38 cellular contexts compared by ENCODE assay signal in genomic region chr15:65929573-65929972, GRCh38.
"Had no signal": no experiment of that assay in that cellular context is flagged by ENCODE, and none has a peak within 500 bp of the region (broad histone marks: within the 10 kb centered on the region; RNA-seq: fewer than 3 reads in every experiment).

No MANE protein-coding gene starts in this region.

- H3K4me1 ChIP-seq: ascending aorta had no signal

- H3K9me3 ChIP-seq: ascending aorta had no signal

- H3K27ac Mint-ChIP-seq: activated CD4-positive, alpha-beta memory T cell treated with anti-CD3 and anti-CD28 coated beads, Interleukin-2, amount 10 ng/mL, durations not matched to agents 7 days and 5 days; activated CD4-positive, alpha-beta T cell treated with anti-CD3 and anti-CD28 coated beads for 36 hours; activated CD4-positive, alpha-beta T cell treated with anti-CD3 and anti-CD28 coated beads, Interleukin-2, amount 10 ng/mL, durations not matched to agents 7 days and 5 days; activated CD8-positive, alpha-beta memory T cell treated with anti-CD3 and anti-CD28 coated beads, Interleukin-2, amount 10 ng/mL, durations not matched to agents 7 days and 5 days; activated CD8-positive, alpha-beta T cell treated with anti-CD3 and anti-CD28 coated beads, Interleukin-2, amount 10 ng/mL, durations not matched to agents 7 days and 5 days; activated naive CD4-positive, alpha-beta T cell treated with anti-CD3 and anti-CD28 coated beads, Interleukin-2, amount 10 ng/mL, durations not matched to agents 7 days and 5 days; activated naive CD4-positive, alpha-beta T cell treated with anti-CD3 and anti-CD28 coated beads, Interleukin-2, amount 50 U/mL, for 24 hours; activated naive CD8-positive, alpha-beta T cell; activated naive CD8-positive, alpha-beta T cell treated with anti-CD3 and anti-CD28 coated beads, Interleukin-2, amount 10 ng/mL, durations not matched to agents 7 days and 5 days; activated naive CD8-positive, alpha-beta T cell treated with anti-CD3 and anti-CD28 coated beads, Interleukin-2, amount 50 U/mL, for 24 hours; activated T-cell treated with anti-CD3 and anti-CD28 coated beads, Interleukin-2, amount 50 U/mL, for 24 hours; activated T-helper 2 cell treated with anti-CD3 and anti-CD28 coated beads, Interferon-gamma antibody, Interleukin-2, Interleukin-4, amounts not matched to agents 10 μg/mL and 5 μg/mL and 100 μg/mL, durations not matched to agents 14 hours and 24 hours and 36 hours; brain; T-helper 1 cell treated with Interleukin-12 subunit alpha and Interleukin-12 subunit beta and Interleukin-4 antibody, amounts not matched to agents 30 μg/mL and 1 μg/mL, for 36 hours; T-helper 2 cell treated with Interferon-gamma antibody and Interleukin-4, amounts not matched to agents 5 μg/mL and 100 μg/mL, for 36 hours; WTC11 had no signal

- H3K27me3 Mint-ChIP-seq: activated CD4-positive, alpha-beta memory T cell treated with anti-CD3 and anti-CD28 coated beads, Interleukin-2, amount 10 ng/mL, durations not matched to agents 7 days and 5 days; activated CD4-positive, alpha-beta T cell treated with anti-CD3 and anti-CD28 coated beads for 36 hours; activated CD4-positive, alpha-beta T cell treated with anti-CD3 and anti-CD28 coated beads, Interleukin-2, amount 10 ng/mL, durations not matched to agents 7 days and 5 days; activated CD8-positive, alpha-beta memory T cell treated with anti-CD3 and anti-CD28 coated beads, Interleukin-2, amount 10 ng/mL, durations not matched to agents 7 days and 5 days; activated naive CD4-positive, alpha-beta T cell treated with anti-CD3 and anti-CD28 coated beads, Interleukin-2, amount 10 ng/mL, durations not matched to agents 7 days and 5 days; activated naive CD4-positive, alpha-beta T cell treated with anti-CD3 and anti-CD28 coated beads, Interleukin-2, amount 50 U/mL, for 24 hours; activated naive CD8-positive, alpha-beta T cell; activated naive CD8-positive, alpha-beta T cell treated with anti-CD3 and anti-CD28 coated beads, Interleukin-2, amount 50 U/mL, for 24 hours; activated T-cell treated with anti-CD3 and anti-CD28 coated beads, Interleukin-2, amount 50 U/mL, for 24 hours; central memory CD8-positive, alpha-beta T cell had no signal

- ATAC-seq: activated CD4-positive, alpha-beta T cell treated with anti-CD3 and anti-CD28 coated beads for 36 hours; activated CD4-positive, CD25-positive, alpha-beta regulatory T cell treated with anti-CD3 and anti-CD28 coated beads, Interleukin-2, amount 50 U/mL, for 24 hours; activated CD8-positive, alpha-beta memory T cell treated with anti-CD3 and anti-CD28 coated beads, Interleukin-2, amount 10 ng/mL, durations not matched to agents 7 days and 5 days; activated CD8-positive, alpha-beta T cell treated with anti-CD3 and anti-CD28 coated beads, Interleukin-2, amount 10 ng/mL, durations not matched to agents 7 days and 5 days; activated naive CD8-positive, alpha-beta T cell treated with anti-CD3 and anti-CD28 coated beads, Interleukin-2, amount 50 U/mL, for 24 hours; WTC11 had no signal

- DNase-seq: activated CD4-positive, alpha-beta memory T cell treated with anti-CD3 and anti-CD28 coated beads, Interleukin-2, amount 10 ng/mL, durations not matched to agents 7 days and 5 days; activated CD4-positive, alpha-beta T cell treated with anti-CD3 and anti-CD28 coated beads for 1 hour; activated CD4-positive, alpha-beta T cell treated with anti-CD3 and anti-CD28 coated beads for 36 hours; activated CD4-positive, alpha-beta T cell treated with anti-CD3 and anti-CD28 coated beads for 48 hours; activated CD4-positive, alpha-beta T cell treated with anti-CD3 and anti-CD28 coated beads, Interleukin-2, amount 10 ng/mL, durations not matched to agents 7 days and 5 days; activated CD4-positive, alpha-beta T cell treated with anti-CD3 and anti-CD28 coated beads, Interleukin-2, amount 50 U/mL, for 48 hours; activated CD4-positive, CD25-positive, alpha-beta regulatory T cell; activated CD8-positive, alpha-beta memory T cell treated with anti-CD3 and anti-CD28 coated beads for 24 hours; activated CD8-positive, alpha-beta memory T cell treated with anti-CD3 and anti-CD28 coated beads, Interleukin-2, amount 10 ng/mL, durations not matched to agents 7 days and 5 days; activated CD8-positive, alpha-beta memory T cell treated with anti-CD3 and anti-CD28 coated beads, Interleukin-2, amount 50 U/mL, for 48 hours; activated CD8-positive, alpha-beta T cell treated with anti-CD3 and anti-CD28 coated beads, Interleukin-2, amount 10 ng/mL, durations not matched to agents 7 days and 5 days; activated effector memory CD4-positive, alpha-beta T cell treated with Interleukin-2 at 50 U/mL for 16 hours; activated gamma-delta T cell; activated naive CD4-positive, alpha-beta T cell treated with anti-CD3 and anti-CD28 coated beads, Interleukin-2, amount 10 ng/mL, durations not matched to agents 7 days and 5 days; activated naive CD4-positive, alpha-beta T cell treated with Interleukin-2 at 50 U/mL for 16 hours; activated naive CD8-positive, alpha-beta T cell treated with anti-CD3 and anti-CD28 coated beads, Interleukin-2, amount 10 ng/mL, durations not matched to agents 7 days and 5 days; activated naive CD8-positive, alpha-beta T cell treated with anti-CD3 and anti-CD28 coated beads, Interleukin-2, amount 50 U/mL, for 24 hours; activated T-cell treated with anti-CD3 and anti-CD28 coated beads, Interleukin-2, amount 50 U/mL, for 24 hours; activated T-cell treated with anti-CD3 and anti-CD28 coated beads, Interleukin-2, amount 50 U/mL, for 48 hours; amygdala; anterior cingulate cortex; caudate nucleus; cerebellar nuclear complex; T-helper 1 cell; T-helper 2 cell; T-helper 9 cell; WERI-Rb-1 had no signal

- H3K4me3 ChIP-seq: ascending aorta, cardiac muscle cell had no signal

- H3K36me3 ChIP-seq: ascending aorta, cardiac muscle cell, WERI-Rb-1 had no signal

- H3K4me3 Mint-ChIP-seq: activated CD4-positive, alpha-beta memory T cell treated with anti-CD3 and anti-CD28 coated beads, Interleukin-2, amount 10 ng/mL, durations not matched to agents 7 days and 5 days; activated CD4-positive, alpha-beta T cell treated with anti-CD3 and anti-CD28 coated beads for 36 hours; activated CD4-positive, alpha-beta T cell treated with anti-CD3 and anti-CD28 coated beads, Interleukin-2, amount 10 ng/mL, durations not matched to agents 7 days and 5 days; activated CD8-positive, alpha-beta memory T cell treated with anti-CD3 and anti-CD28 coated beads, Interleukin-2, amount 10 ng/mL, durations not matched to agents 7 days and 5 days; activated CD8-positive, alpha-beta T cell treated with anti-CD3 and anti-CD28 coated beads, Interleukin-2, amount 10 ng/mL, durations not matched to agents 7 days and 5 days; activated naive CD4-positive, alpha-beta T cell treated with anti-CD3 and anti-CD28 coated beads, Interleukin-2, amount 10 ng/mL, durations not matched to agents 7 days and 5 days; activated naive CD4-positive, alpha-beta T cell treated with anti-CD3 and anti-CD28 coated beads, Interleukin-2, amount 50 U/mL, for 24 hours; activated naive CD8-positive, alpha-beta T cell; activated naive CD8-positive, alpha-beta T cell treated with anti-CD3 and anti-CD28 coated beads, Interleukin-2, amount 10 ng/mL, durations not matched to agents 7 days and 5 days; activated naive CD8-positive, alpha-beta T cell treated with anti-CD3 and anti-CD28 coated beads, Interleukin-2, amount 50 U/mL, for 24 hours; activated T-cell treated with anti-CD3 and anti-CD28 coated beads, Interleukin-2, amount 50 U/mL, for 24 hours; brain; central memory CD8-positive, alpha-beta T cell; T-helper 1 cell treated with Interleukin-12 subunit alpha and Interleukin-12 subunit beta and Interleukin-4 antibody, amounts not matched to agents 30 μg/mL and 1 μg/mL, for 36 hours; T-helper 2 cell treated with Interferon-gamma antibody and Interleukin-4, amounts not matched to agents 5 μg/mL and 100 μg/mL, for 36 hours; WTC11 had no signal

- H3K4me1 Mint-ChIP-seq: activated CD4-positive, alpha-beta T cell treated with anti-CD3 and anti-CD28 coated beads for 36 hours; activated CD4-positive, alpha-beta T cell treated with anti-CD3 and anti-CD28 coated beads, Interleukin-2, amount 10 ng/mL, durations not matched to agents 7 days and 5 days; activated CD8-positive, alpha-beta memory T cell treated with anti-CD3 and anti-CD28 coated beads, Interleukin-2, amount 10 ng/mL, durations not matched to agents 7 days and 5 days; activated naive CD4-positive, alpha-beta T cell treated with anti-CD3 and anti-CD28 coated beads, Interleukin-2, amount 10 ng/mL, durations not matched to agents 7 days and 5 days; activated naive CD4-positive, alpha-beta T cell treated with anti-CD3 and anti-CD28 coated beads, Interleukin-2, amount 50 U/mL, for 24 hours; activated naive CD8-positive, alpha-beta T cell treated with anti-CD3 and anti-CD28 coated beads, Interleukin-2, amount 10 ng/mL, durations not matched to agents 7 days and 5 days; activated naive CD8-positive, alpha-beta T cell treated with anti-CD3 and anti-CD28 coated beads, Interleukin-2, amount 50 U/mL, for 24 hours; brain; central memory CD8-positive, alpha-beta T cell had no signal

- H3K27ac ChIP-seq: ascending aorta, cardiac muscle cell, WERI-Rb-1 had no signal

- H3K27me3 ChIP-seq: ascending aorta, cardiac muscle cell had no signal

- H3K36me3 Mint-ChIP-seq: activated CD8-positive, alpha-beta memory T cell treated with anti-CD3 and anti-CD28 coated beads, Interleukin-2, amount 10 ng/mL, durations not matched to agents 7 days and 5 days; activated naive CD4-positive, alpha-beta T cell treated with anti-CD3 and anti-CD28 coated beads, Interleukin-2, amount 10 ng/mL, durations not matched to agents 7 days and 5 days; activated naive CD4-positive, alpha-beta T cell treated with anti-CD3 and anti-CD28 coated beads, Interleukin-2, amount 50 U/mL, for 24 hours; activated naive CD8-positive, alpha-beta T cell; activated naive CD8-positive, alpha-beta T cell treated with anti-CD3 and anti-CD28 coated beads, Interleukin-2, amount 10 ng/mL, durations not matched to agents 7 days and 5 days; brain; WTC11 had no signal

- H3K9me3 Mint-ChIP-seq: activated CD4-positive, alpha-beta memory T cell treated with anti-CD3 and anti-CD28 coated beads, Interleukin-2, amount 10 ng/mL, durations not matched to agents 7 days and 5 days; activated CD4-positive, alpha-beta T cell treated with anti-CD3 and anti-CD28 coated beads, Interleukin-2, amount 10 ng/mL, durations not matched to agents 7 days and 5 days; activated naive CD4-positive, alpha-beta T cell treated with anti-CD3 and anti-CD28 coated beads, Interleukin-2, amount 10 ng/mL, durations not matched to agents 7 days and 5 days; activated naive CD4-positive, alpha-beta T cell treated with anti-CD3 and anti-CD28 coated beads, Interleukin-2, amount 50 U/mL, for 24 hours; activated naive CD8-positive, alpha-beta T cell treated with anti-CD3 and anti-CD28 coated beads, Interleukin-2, amount 10 ng/mL, durations not matched to agents 7 days and 5 days; activated naive CD8-positive, alpha-beta T cell treated with anti-CD3 and anti-CD28 coated beads, Interleukin-2, amount 50 U/mL, for 24 hours; activated T-cell treated with anti-CD3 and anti-CD28 coated beads, Interleukin-2, amount 50 U/mL, for 24 hours; activated T-helper 2 cell treated with anti-CD3 and anti-CD28 coated beads, Interferon-gamma antibody, Interleukin-2, Interleukin-4, amounts not matched to agents 10 μg/mL and 5 μg/mL and 100 μg/mL, durations not matched to agents 14 hours and 24 hours and 36 hours; brain; central memory CD8-positive, alpha-beta T cell; T-helper 1 cell treated with Interleukin-12 subunit alpha and Interleukin-12 subunit beta and Interleukin-4 antibody, amounts not matched to agents 30 μg/mL and 1 μg/mL, for 36 hours; T-helper 2 cell treated with Interferon-gamma antibody and Interleukin-4, amounts not matched to agents 5 μg/mL and 100 μg/mL, for 36 hours; WTC11 had no signal
